In the genomic region with DNA sequence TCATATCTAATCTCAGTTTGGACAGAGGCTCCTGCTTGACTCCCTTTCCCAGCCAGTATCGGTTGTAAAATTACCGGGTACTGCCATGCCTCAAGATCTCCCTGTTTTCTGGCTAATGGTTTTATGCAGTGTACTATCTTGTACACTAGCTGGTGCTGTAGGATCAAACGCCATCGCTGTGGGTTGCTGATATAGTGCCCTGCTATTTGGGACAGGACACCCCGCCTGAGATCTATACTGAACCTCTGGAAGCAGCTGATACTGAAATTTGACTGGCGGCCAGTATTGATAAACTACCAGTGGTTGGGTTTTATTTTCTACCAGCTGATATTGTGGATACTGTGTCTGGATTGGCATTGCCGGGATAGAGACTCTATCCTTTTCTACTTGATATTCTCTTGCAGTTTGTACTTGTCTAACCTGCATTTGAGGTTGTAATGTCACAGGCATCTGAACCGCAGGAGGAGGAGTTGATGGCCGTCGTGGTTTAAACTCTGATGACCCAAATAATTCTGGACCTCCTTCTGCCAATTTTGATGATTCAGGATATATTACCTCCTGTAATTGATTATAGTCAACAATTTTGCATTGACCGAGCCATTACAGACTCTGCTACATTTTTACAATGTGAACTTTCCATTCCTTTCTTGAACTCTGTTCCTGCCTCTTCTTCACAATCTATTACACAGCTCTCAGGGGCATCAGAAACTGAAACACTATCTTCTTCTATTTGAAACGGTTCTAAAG, we compare ENCODE assay signal across 1 cellular context.
TF ChIP-seq lines count a peak whose summit lies in the region.

No MANE protein-coding gene starts in this region.

TF ChIP-seq in K562, 482 proteins besides CTCF, POLR2A, EP300 and RAD21 (continued from another document):
- TF ChIP-seq SAP30 (IDR thresholded peaks at IDR 0.05; ENCODE audit: borderline replicate concordance, insufficient read depth, low read depth, low read length, poor library complexity, severe bottlenecking), result no peak
- peak; percentile 31; the same call in 1 of the 2 replicates for TF ChIP-seq TAL1 (IDR thresholded peaks at IDR 0.05)
- TF ChIP-seq, protein P1, sequence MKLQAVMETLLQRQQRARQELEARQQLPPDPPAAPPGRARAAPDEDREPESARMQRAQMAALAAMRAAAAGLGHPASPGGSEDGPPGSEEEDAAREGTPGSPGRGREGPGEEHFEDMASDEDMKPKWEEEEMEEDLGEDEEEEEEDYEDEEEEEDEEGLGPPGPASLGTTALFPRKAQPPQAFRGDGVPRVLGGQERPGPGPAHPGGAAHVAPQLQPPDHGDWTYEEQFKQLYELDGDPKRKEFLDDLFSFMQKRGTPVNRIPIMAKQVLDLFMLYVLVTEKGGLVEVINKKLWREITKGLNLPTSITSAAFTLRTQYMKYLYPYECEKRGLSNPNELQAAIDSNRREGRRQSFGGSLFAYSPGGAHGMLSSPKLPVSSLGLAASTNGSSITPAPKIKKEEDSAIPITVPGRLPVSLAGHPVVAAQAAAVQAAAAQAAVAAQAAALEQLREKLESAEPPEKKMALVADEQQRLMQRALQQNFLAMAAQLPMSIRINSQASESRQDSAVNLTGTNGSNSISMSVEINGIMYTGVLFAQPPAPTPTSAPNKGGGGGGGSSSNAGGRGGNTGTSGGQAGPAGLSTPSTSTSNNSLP (IDR thresholded peaks at IDR 0.05; ENCODE audit: borderline replicate concordance, low read depth, low read length), result 0 out of 2 replicates have a peak, but pooled peaks have one; percentile 60
- TF ChIP-seq PML (IDR thresholded peaks at IDR 0.05; ENCODE audit: low read length), result no peak
- TF ChIP-seq ARID1B (IDR thresholded peaks at IDR 0.05), result peak; percentile 14; the same call in 1 of the 2 replicates
- TF ChIP-seq FOXM1 (IDR thresholded peaks at IDR 0.05; ENCODE audit: low read depth), result no peak
- TF ChIP-seq FOXM1 (CRISPR knock-in tag; IDR thresholded peaks at IDR 0.05; ENCODE audit: low read depth), result no peak
- peak; percentile 63 for TF ChIP-seq MAFG (tag; conservative IDR thresholded peaks at IDR 0.05)
- TF ChIP-seq CTBP1 (IDR thresholded peaks at IDR 0.05; ENCODE audit: borderline replicate concordance), result peak; percentile 28; the same call in 1 of the 2 replicates
- TF ChIP-seq ZNF316 (IDR thresholded peaks at IDR 0.05), result peak; percentile 77
- TF ChIP-seq CC2D1A (IDR thresholded peaks at IDR 0.05), result peak; percentile 50; the same call in 1 of the 2 replicates
- TF ChIP-seq RCOR1 (IDR thresholded peaks at IDR 0.05; ENCODE audit: borderline replicate concordance in 1 of 2, low read depth in 2 of 2, low read length in 2 of 2), result peak in 1 of 2 experiments; percentile 32; a peak in 1 of 4 replicates
- TF ChIP-seq YY1 (IDR thresholded peaks at IDR 0.05; ENCODE audit: borderline replicate concordance in 1 of 3, control insufficient read depth in 1 of 3, extremely low read depth in 1 of 3, insufficient read depth in 3 of 3, insufficient read length in 1 of 3, insufficient replicate concordance in 2 of 3, low read depth in 1 of 3, low read length in 2 of 3), result peak in 1 of 3 experiments; percentile 19
- peak; percentile 88 for TF ChIP-seq SMC3 (conservative IDR thresholded peaks at IDR 0.05; ENCODE audit: insufficient read depth, low read depth, low read length)
- peak; percentile 72; the same call in 1 of the 2 replicates for TF ChIP-seq KLF16 (IDR thresholded peaks at IDR 0.05)
- TF ChIP-seq NFIC (IDR thresholded peaks at IDR 0.05), result peak; percentile 40
- TF ChIP-seq POLR3A (IDR thresholded peaks at IDR 0.05; ENCODE audit: borderline replicate concordance, extremely low read depth, insufficient read depth, insufficient read length), result no peak
- TF ChIP-seq TCF3 (CRISPR knock-in tag; IDR thresholded peaks at IDR 0.05), result 0 out of 2 replicates have a peak, but pooled peaks have one; percentile 21
- TF ChIP-seq MAFF (IDR thresholded peaks at IDR 0.05; ENCODE audit: low read length), result 0 out of 2 replicates have a peak, but pooled peaks have one; percentile 17
- peak; percentile 27; the same call in 1 of the 2 replicates for TF ChIP-seq JUN (IDR thresholded peaks at IDR 0.05; ENCODE audit: borderline replicate concordance, low read depth, low read length)
- no peak for TF ChIP-seq JUN (CRISPR knock-in tag; IDR thresholded peaks at IDR 0.05; ENCODE audit: borderline replicate concordance)
- peak; percentile 60 for TF ChIP-seq CBFA2T2 (conservative IDR thresholded peaks at IDR 0.05)
